In the genomic region with DNA sequence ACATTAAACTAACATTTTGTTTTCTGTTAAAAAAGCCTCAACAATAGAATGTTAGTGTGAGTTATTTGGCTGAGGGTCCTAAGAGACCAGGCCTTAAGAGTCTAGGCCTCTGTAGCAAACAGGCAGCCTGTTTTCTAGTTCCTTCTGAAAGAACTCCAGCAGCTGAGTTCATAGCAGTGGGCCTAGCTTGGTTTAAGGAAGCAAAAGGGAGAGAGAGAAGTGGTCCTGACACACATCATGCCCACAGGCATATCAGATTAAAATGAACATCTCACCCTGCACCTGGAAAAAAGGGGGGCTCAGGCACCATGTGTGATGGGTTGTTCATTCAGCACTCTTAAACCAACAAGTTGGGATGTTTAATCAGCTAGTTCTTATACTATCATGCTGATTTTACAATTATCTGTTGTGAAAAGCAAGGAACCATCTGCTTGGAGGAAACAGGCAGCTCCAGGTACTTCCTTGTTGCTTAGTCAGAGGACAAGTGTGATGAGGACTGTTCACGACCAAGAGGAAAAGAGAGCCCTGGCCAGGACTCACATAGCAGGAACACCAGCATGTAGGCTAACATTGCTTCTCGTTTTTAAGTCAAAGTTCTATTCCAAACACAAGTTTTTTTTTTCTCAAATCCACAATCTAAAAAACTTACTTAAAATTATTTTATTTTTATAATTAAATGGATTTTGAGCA, we compare ENCODE assay signal across 14 cellular contexts.
A peak's percentile ranks its signal among the peaks of the same experiment; 100 is the strongest.
DNase-seq lines count a peak whose midpoint lies in the region; ATAC-seq lines count a peak whose summit lies in the region.
"Had no signal": no experiment of that assay in that cellular context is flagged by ENCODE, and none has a peak within 500 bp of the region (broad histone marks: within the 10 kb centered on the region; RNA-seq: fewer than 3 reads in every experiment).

No MANE protein-coding gene starts in this region.

- peak overlapping the region; percentile 69 for H3K27ac Mint-ChIP-seq in activated T-helper 17 cell treated with anti-CD3 and anti-CD28 coated beads, Interleukin-2, amount 50 U/mL, for 72 hours
- H3K27ac Mint-ChIP-seq: activated naive CD4-positive, alpha-beta T cell treated with anti-CD3 and anti-CD28 coated beads for 36 hours had no signal

- no peaks in the 10 kb centered on the region for H3K9me3 Mint-ChIP-seq in activated T-helper 17 cell treated with anti-CD3 and anti-CD28 coated beads, Interleukin-2, amount 50 U/mL, for 72 hours
- no peaks in the 10 kb centered on the region for H3K9me3 Mint-ChIP-seq in activated T-cell treated with anti-CD3 and anti-CD28 coated beads, Interleukin-2, amount 50 U/mL, for 4 hours
- H3K9me3 Mint-ChIP-seq: activated naive CD4-positive, alpha-beta T cell treated with anti-CD3 and anti-CD28 coated beads for 36 hours had no signal

- no peaks in the 10 kb centered on the region for H3K27me3 Mint-ChIP-seq in activated T-helper 17 cell treated with anti-CD3 and anti-CD28 coated beads, Interleukin-2, amount 50 U/mL, for 72 hours
- H3K27me3 Mint-ChIP-seq in activated T-cell treated with anti-CD3 and anti-CD28 coated beads, Interleukin-2, amount 50 U/mL, for 4 hours (ENCODE audit: low read depth) = no peaks in the 10 kb centered on the region

- ATAC-seq in activated T-helper 17 cell treated with anti-CD3 and anti-CD28 coated beads, Interleukin-2, amount 50 U/mL, for 72 hours (replicated peaks) = no peak
- no peak for ATAC-seq in HG03045 (IDR thresholded peaks at IDR 0.05; ENCODE audit: unreplicated experiment)
- ATAC-seq in activated T-cell treated with anti-CD3 and anti-CD28 coated beads, Interleukin-2, amount 50 U/mL, for 4 hours = no peak

- DNase-seq in CD1c-positive myeloid dendritic cell (ENCODE audit: extremely low spot score) (peak; percentile 63), KG1 (lab: John Stamatoyannopoulos, UW) (peak; percentile 27), lung microvascular endothelial cell (ENCODE audit: low read depth in 2 of 2) (peak; percentile 7 to 12), 8988T (no peak)
- no peak for DNase-seq in activated CD4-positive, alpha-beta T cell treated with anti-CD3 and anti-CD28 coated beads for 48 hours
- no peak for DNase-seq in activated T-cell treated with anti-CD3 and anti-CD28 coated beads, Interleukin-2, amount 50 U/mL, for 4 hours
- DNase-seq: activated naive CD4-positive, alpha-beta T cell treated with anti-CD3 and anti-CD28 coated beads for 36 hours; brain microvascular endothelial cell; foreskin melanocyte; NCI-H2171; testis had no signal

- peak overlapping the region; percentile 51 for H3K4me3 Mint-ChIP-seq in activated T-helper 17 cell treated with anti-CD3 and anti-CD28 coated beads, Interleukin-2, amount 50 U/mL, for 72 hours
- H3K4me3 Mint-ChIP-seq in activated T-cell treated with anti-CD3 and anti-CD28 coated beads, Interleukin-2, amount 50 U/mL, for 4 hours = no peak overlapping the region
- H3K4me3 Mint-ChIP-seq: activated naive CD4-positive, alpha-beta T cell treated with anti-CD3 and anti-CD28 coated beads for 36 hours; naive thymus-derived CD8-positive, alpha-beta T cell had no signal

- H3K36me3 Mint-ChIP-seq in activated T-helper 17 cell treated with anti-CD3 and anti-CD28 coated beads, Interleukin-2, amount 50 U/mL, for 72 hours (ENCODE audit: low read depth) = peaks cover 63% of the 10 kb centered on the region
- peaks cover 2% of the 10 kb centered on the region for H3K36me3 Mint-ChIP-seq in activated T-cell treated with anti-CD3 and anti-CD28 coated beads, Interleukin-2, amount 50 U/mL, for 4 hours (ENCODE audit: insufficient read depth)
- H3K36me3 Mint-ChIP-seq: naive thymus-derived CD8-positive, alpha-beta T cell had no signal

- peaks cover 5% of the 10 kb centered on the region for H3K4me1 Mint-ChIP-seq in activated T-helper 17 cell treated with anti-CD3 and anti-CD28 coated beads, Interleukin-2, amount 50 U/mL, for 72 hours
- H3K4me1 Mint-ChIP-seq in activated T-cell treated with anti-CD3 and anti-CD28 coated beads, Interleukin-2, amount 50 U/mL, for 4 hours (ENCODE audit: low read depth) = peaks cover 2% of the 10 kb centered on the region

Comparison
In these comparisons a context has a peak if more than half of its experiments do, and no peak if none do; other contexts are left out.
1. DNase-seq: peak in CD1c-positive myeloid dendritic cell (single experiment), KG1 (single experiment) and lung microvascular endothelial cell (2 of 2); none in 8988T (single experiment), activated CD4-positive, alpha-beta T cell treated with anti-CD3 and anti-CD28 coated beads for 48 hours (single experiment) and activated T-cell treated with anti-CD3 and anti-CD28 coated beads, Interleukin-2, amount 50 U/mL, for 4 hours (single experiment).